8 cellular contexts compared by ENCODE assay signal in the genomic region with DNA sequence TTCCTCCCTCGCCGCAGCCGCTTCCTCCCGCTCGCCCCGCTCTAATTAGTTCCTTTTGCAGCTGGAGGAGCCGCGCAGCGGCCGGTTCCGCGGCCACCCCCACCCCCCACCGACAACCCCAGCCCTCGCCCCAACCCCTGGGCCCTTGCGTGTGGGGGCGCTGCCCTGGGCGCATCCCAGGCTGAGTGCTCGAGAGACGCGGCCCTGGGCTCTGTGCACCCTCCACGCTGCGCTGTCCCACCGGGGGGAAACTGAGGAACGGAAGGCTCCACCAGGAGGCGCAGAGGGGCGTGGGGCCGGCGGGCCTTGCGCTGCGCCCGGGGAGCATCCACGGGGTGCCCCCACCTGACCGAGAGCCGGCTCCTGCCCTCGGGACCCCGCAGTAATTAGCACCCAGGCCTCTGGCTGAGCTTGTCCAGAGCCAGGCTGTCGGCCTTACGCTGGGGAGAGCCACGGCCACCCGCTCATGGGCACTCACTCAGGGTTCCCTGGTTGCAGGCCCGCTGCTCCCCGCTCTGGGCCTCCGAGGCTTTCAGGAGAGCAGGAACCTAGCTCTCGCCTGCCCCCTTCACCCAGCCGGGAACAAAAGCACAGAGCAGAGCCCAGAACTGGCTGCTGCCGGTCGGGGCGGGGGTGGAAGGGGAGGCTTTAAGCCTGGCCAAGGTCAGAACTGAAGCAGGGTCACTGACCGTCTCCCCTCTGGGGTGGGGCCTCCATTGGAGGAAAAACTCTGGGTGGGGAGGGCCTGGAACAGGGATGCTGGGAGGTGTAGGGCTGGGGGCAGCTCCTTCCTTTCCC. TPM values are rescaled to one million over a fixed set of nuclear protein-coding genes. Genes with fewer than 3 reads are reported as not detected.
DNase-seq lines count a peak whose midpoint lies in the region; ATAC-seq and TF ChIP-seq lines count a peak whose summit lies in the region.

No MANE protein-coding gene starts in this region.

- H3K36me3 Mint-ChIP-seq in activated T-cell treated with anti-CD3 and anti-CD28 coated beads, Interleukin-2, amount 50 U/mL, for 24 hours (ENCODE audit: low read depth), result no peaks in the 10 kb centered on the region

- peaks cover 7% of the 10 kb centered on the region for H3K4me1 Mint-ChIP-seq in activated T-cell treated with anti-CD3 and anti-CD28 coated beads, Interleukin-2, amount 50 U/mL, for 24 hours (ENCODE audit: low read depth)

- no peaks in the 10 kb centered on the region for H3K9me3 ChIP-seq in esophagus muscularis mucosa
- no peaks in the 10 kb centered on the region for H3K9me3 ChIP-seq in mononuclear cell (ENCODE audit: low read depth, low read length)

- H3K9me3 Mint-ChIP-seq in activated T-cell treated with anti-CD3 and anti-CD28 coated beads, Interleukin-2, amount 50 U/mL, for 24 hours, result no peaks in the 10 kb centered on the region

- H3K27me3 ChIP-seq in GM06990 (replicated peaks; ENCODE audit: control insufficient read depth, insufficient read depth, low read length) (no peaks in the 10 kb centered on the region), esophagus muscularis mucosa (no peaks in the 10 kb centered on the region), mononuclear cell (ENCODE audit: insufficient read depth, low read length) (no peaks in the 10 kb centered on the region)

- TF ChIP-seq CTCF in GM06990 (IDR thresholded peaks at IDR 0.05; ENCODE audit: insufficient read depth, low read length, poor library complexity, severe bottlenecking) (peak; percentile 50), esophagus muscularis mucosa (IDR thresholded peaks at IDR 0.05) (peak; percentile 55 to 72 (median 64))

- peak overlapping the region; percentile 50 for H3K4me3 ChIP-seq in GM06990 (replicated peaks; ENCODE audit: low read depth, low read length)
- peak overlapping the region; percentile 48 to 56 (median 50) for H3K4me3 ChIP-seq in esophagus muscularis mucosa
- H3K4me3 ChIP-seq in mononuclear cell (ENCODE audit: low read length), result peak overlapping the region; percentile 16

- WGBS in esophagus muscularis mucosa, result 0% methylated on average over 1 of the region's 49 CpGs

- DNase-seq in GM06990 (ENCODE audit: extremely low read depth, insufficient read length), result no peak
- DNase-seq in NCI-H2227 (lab: John Stamatoyannopoulos, UW; ENCODE audit: unreplicated experiment), result peak; percentile 70
- DNase-seq in activated T-cell treated with anti-CD3 and anti-CD28 coated beads, Interleukin-2, amount 50 U/mL, for 24 hours, result peak; percentile 65
- DNase-seq in esophagus muscularis mucosa (ENCODE audit: extremely low spot score), result peak; percentile 96
- DNase-seq in stimulated activated naive CD4-positive, alpha-beta T cell (lab: John Stamatoyannopoulos, UW), result peak; percentile 25 to 68 (median 39)
- DNase-seq in D341Med (ENCODE audit: low spot score), result no peak

- no peaks in the 10 kb centered on the region for H3K27me3 Mint-ChIP-seq in activated T-cell treated with anti-CD3 and anti-CD28 coated beads, Interleukin-2, amount 50 U/mL, for 24 hours

- intact Hi-C loops in esophagus muscularis mucosa (cut with DNase I), result loop anchor here (1.0 to 5.0 kb wide), 3 partner anchors 36 to 126 kb away; a partner anchor contains a TSS

- H3K27ac ChIP-seq in esophagus muscularis mucosa (replicated peaks in 1 of 4), result peak overlapping the region; percentile 79 to 90 (median 88)

- TF ChIP-seq EP300 in esophagus muscularis mucosa (IDR thresholded peaks at IDR 0.05), result no peak

- H3K36me3 ChIP-seq in GM06990 (ENCODE audit: control insufficient read depth, insufficient read depth, low read length) (no peaks in the 10 kb centered on the region), esophagus muscularis mucosa (peaks cover 0 to 11% (median 10%) of the 10 kb centered on the region in 4 donors)

- TF ChIP-seq POLR2A in esophagus muscularis mucosa (IDR thresholded peaks at IDR 0.05; ENCODE audit: low read depth), result no peak

- ATAC-seq in GM21737 (IDR thresholded peaks at IDR 0.05; ENCODE audit: unreplicated experiment), result no peak

- no peak overlapping the region for H3K27ac Mint-ChIP-seq in activated T-cell treated with anti-CD3 and anti-CD28 coated beads, Interleukin-2, amount 50 U/mL, for 24 hours

- H3K4me1 ChIP-seq in esophagus muscularis mucosa (peaks cover 63 to 89% (median 83%) of the 10 kb centered on the region in 4 donors), mononuclear cell (ENCODE audit: insufficient read depth, low read length) (peaks cover 15% of the 10 kb centered on the region)

- peak overlapping the region; percentile 36 for H3K4me3 Mint-ChIP-seq in activated T-cell treated with anti-CD3 and anti-CD28 coated beads, Interleukin-2, amount 50 U/mL, for 24 hours

RNA-seq across cellular contexts. Expression of a gene that starts 12.1 kb away (rescaled TPM):
- total RNA-seq in esophagus muscularis mucosa (10 to 100 TPM; 10.8 to 32.6 (median 14.9) TPM), mononuclear cell (under 0.01 TPM)

RNA-seq across cellular contexts. Expression of a gene that starts 23.1 kb away (rescaled TPM):
- 10 to 100 TPM; 24.5 to 44.1 (median 40.2) TPM for total RNA-seq in esophagus muscularis mucosa
- 5.4 TPM for total RNA-seq in mononuclear cell

RNA-seq across cellular contexts. Expression of a gene that starts 43.7 kb away (rescaled TPM):
- total RNA-seq in esophagus muscularis mucosa, result 10 to 100 TPM in 3 of 4 donors, 1 to 10 TPM in 1; 7.1 to 31.3 (median 21.7) TPM
- total RNA-seq in mononuclear cell, result 0.31 TPM

RNA-seq across cellular contexts. Expression of a gene that starts 55.2 kb away (rescaled TPM):
- total RNA-seq in esophagus muscularis mucosa (1 to 10 TPM; 2.8 to 4.6 (median 3.7) TPM), mononuclear cell (5.8 TPM)

Comparison
In these comparisons a context has a peak if more than half of its experiments do, and no peak if none do; other contexts are left out.
1. DNase-seq: peak in NCI-H2227 (single experiment), activated T-cell treated with anti-CD3 and anti-CD28 coated beads, Interleukin-2, amount 50 U/mL, for 24 hours (single experiment), esophagus muscularis mucosa (single experiment) and stimulated activated naive CD4-positive, alpha-beta T cell (6 of 6); none in GM06990 (single experiment) and D341Med (single experiment).
2. RNA of a gene that starts 12.1 kb away (total RNA-seq): 10.8 to 32.6 TPM in esophagus muscularis mucosa; under 0.01 TPM in mononuclear cell (single experiment); every median in the first group is over 10 times any median in the second.
3. Peak in every context shown above with its lines, with median percentiles within 50 percentile points of each other: H3K4me3 ChIP-seq.